ENCODE assay signal across 28 cellular contexts in the genomic region with DNA sequence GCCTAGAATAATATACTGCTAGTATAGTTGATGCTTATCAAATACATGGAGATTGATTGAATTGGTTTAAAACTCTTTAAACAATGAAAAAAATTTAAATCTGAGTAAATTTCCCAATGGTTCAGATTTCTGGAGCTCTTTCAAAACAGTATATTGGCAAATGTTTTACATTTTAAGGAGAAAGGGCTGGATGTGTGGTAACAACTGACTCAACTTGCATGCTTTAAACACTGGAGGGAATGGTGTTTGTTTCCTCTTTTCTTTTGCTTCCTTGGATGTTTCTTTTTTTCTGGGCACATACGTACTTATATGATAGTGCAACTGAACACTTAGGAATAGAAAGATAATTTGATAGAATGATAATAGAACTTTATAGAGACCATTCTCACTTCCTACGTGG.
"Had no signal": no experiment of that assay in that cellular context is flagged by ENCODE, and none has a peak within 500 bp of the region (broad histone marks: within the 10 kb centered on the region; RNA-seq: fewer than 3 reads in every experiment).

No MANE protein-coding gene starts in this region.

- ATAC-seq: activated CD4-positive, CD25-positive, alpha-beta regulatory T cell treated with anti-CD3 and anti-CD28 coated beads, Interleukin-2, amount 50 U/mL, for 24 hours; activated CD8-positive, alpha-beta memory T cell treated with anti-CD3 and anti-CD28 coated beads, Interleukin-2, amount 10 ng/mL, durations not matched to agents 7 days and 5 days; activated CD8-positive, alpha-beta T cell treated with anti-CD3 and anti-CD28 coated beads, Interleukin-2, amount 10 ng/mL, durations not matched to agents 7 days and 5 days; activated naive CD8-positive, alpha-beta T cell treated with anti-CD3 and anti-CD28 coated beads, Interleukin-2, amount 50 U/mL, for 24 hours; esophagus mucosa; gastroesophageal sphincter; heart right ventricle; T-helper 17 cell had no signal

- H3K27me3 ChIP-seq: ascending aorta, breast epithelium, cardiac muscle cell, colonic mucosa, gastroesophageal sphincter, heart right ventricle had no signal

- H3K4me1 ChIP-seq: ascending aorta, breast epithelium, colonic mucosa, gastroesophageal sphincter, heart right ventricle had no signal

- H3K36me3 ChIP-seq: breast epithelium, colonic mucosa, WERI-Rb-1 had no signal

- H3K27ac ChIP-seq: ascending aorta, breast epithelium, cardiac muscle cell, colonic mucosa, gastroesophageal sphincter, heart right ventricle, WERI-Rb-1 had no signal

- DNase-seq: activated B cell treated with CpG ODN at 0.5 μM for 24 hours; activated CD4-positive, alpha-beta memory T cell treated with anti-CD3 and anti-CD28 coated beads for 36 hours; activated CD4-positive, alpha-beta T cell treated with anti-CD3 and anti-CD28 coated beads, Interleukin-2, amount 10 ng/mL, durations not matched to agents 24 days and 14 days; activated CD8-positive, alpha-beta memory T cell treated with anti-CD3 and anti-CD28 coated beads, Interleukin-2, amount 10 ng/mL, durations not matched to agents 7 days and 5 days; activated CD8-positive, alpha-beta memory T cell treated with anti-CD3 and anti-CD28 coated beads, Interleukin-2, amount 50 U/mL, for 4 hours; activated CD8-positive, alpha-beta T cell treated with anti-CD3 and anti-CD28 coated beads, Interleukin-2, amount 10 ng/mL, durations not matched to agents 7 days and 5 days; activated effector memory CD4-positive, alpha-beta T cell treated with anti-CD3 and anti-CD28 coated beads, Interleukin-2, amount 50 U/mL, for 16 hours; activated naive CD4-positive, alpha-beta T cell treated with anti-CD3 and anti-CD28 coated beads for 36 hours; activated naive CD8-positive, alpha-beta T cell treated with anti-CD3 and anti-CD28 coated beads for 36 hours; activated naive CD8-positive, alpha-beta T cell treated with anti-CD3 and anti-CD28 coated beads, Interleukin-2, amount 50 U/mL, for 24 hours; activated T-cell treated with anti-CD3 and anti-CD28 coated beads, Interleukin-2, amount 50 U/mL, for 1 hour; activated T-cell treated with anti-CD3 and anti-CD28 coated beads, Interleukin-2, amount 50 U/mL, for 48 hours; central memory CD4-positive, alpha-beta T cell; cerebellar nuclear complex; colonic mucosa; effector CD8-positive, alpha-beta T cell; foreskin melanocyte; heart right ventricle; T-helper 1 cell; T-helper 17 cell; T1000; WERI-Rb-1 had no signal

- H3K9me3 ChIP-seq: ascending aorta, breast epithelium, colonic mucosa, gastroesophageal sphincter had no signal

- H3K4me3 ChIP-seq: ascending aorta, breast epithelium, cardiac muscle cell, colonic mucosa, gastroesophageal sphincter, heart right ventricle had no signal
